1 cellular context compared by ENCODE assay signal in genomic region chr10:3874988-3875841, GRCh38.
TF ChIP-seq lines count a peak whose summit lies in the region.

No MANE protein-coding gene starts in this region.

TF ChIP-seq in GM12878, 131 proteins besides CTCF, POLR2A, EP300 and RAD21 (continued from another document):
- TF ChIP-seq ASH2L (IDR thresholded peaks at IDR 0.05; ENCODE audit: borderline replicate concordance, low read depth) (no peak), NR2C1 (IDR thresholded peaks at IDR 0.05) (peak; percentile 59), IKZF1 (conservative IDR thresholded peaks at IDR 0.05) (peak; percentile 100), ATF7 (IDR thresholded peaks at IDR 0.05; ENCODE audit: low read depth) (peak; percentile 94), TCF12 (IDR thresholded peaks at IDR 0.05; ENCODE audit: low read depth, low read length) (peak; percentile 98), JUND (IDR thresholded peaks at IDR 0.05; ENCODE audit: low read depth, low read length) (peak; percentile 91), BACH1 (IDR thresholded peaks at IDR 0.05; ENCODE audit: borderline replicate concordance) (peak; percentile 69; the same call in 1 of the 2 replicates), RCOR1 (conservative IDR thresholded peaks at IDR 0.05; ENCODE audit: low read depth, low read length) (0 out of 2 replicates have a peak, but pooled peaks have one; percentile 30), ZNF24 (IDR thresholded peaks at IDR 0.05) (peak; percentile 74; the same call in 1 of the 2 replicates), CHD2 (IDR thresholded peaks at IDR 0.05; ENCODE audit: borderline replicate concordance, low read depth, low read length) (peak; percentile 88), WRNIP1 (IDR thresholded peaks at IDR 0.05; ENCODE audit: borderline replicate concordance, low read depth, low read length) (no peak), MTA2 (IDR thresholded peaks at IDR 0.05; ENCODE audit: low read depth) (peak; percentile 98), ATF2 (IDR thresholded peaks at IDR 0.05; ENCODE audit: low read length) (peak; percentile 98), CEBPZ (IDR thresholded peaks at IDR 0.05; ENCODE audit: low read depth, low read length) (no peak), HDAC2 (IDR thresholded peaks at IDR 0.05) (no peak), NFXL1 (IDR thresholded peaks at IDR 0.05; ENCODE audit: borderline replicate concordance) (no peak), FOXK2 (IDR thresholded peaks at IDR 0.05) (no peak; the same call in 1 of the 2 replicates), SMC3 (IDR thresholded peaks at IDR 0.05; ENCODE audit: borderline replicate concordance, low read length) (0 out of 2 replicates have a peak, but pooled peaks have one; percentile 6), RUNX3 (IDR thresholded peaks at IDR 0.05; ENCODE audit: low read length) (peak; percentile 96), NRF1 (conservative IDR thresholded peaks at IDR 0.05; ENCODE audit: low read depth, low read length) (no peak), CHD1 (IDR thresholded peaks at IDR 0.05; ENCODE audit: low read depth, low read length) (no peak), CBX3 (IDR thresholded peaks at IDR 0.05; ENCODE audit: borderline replicate concordance, low read depth) (no peak), POLR2AphosphoS2 (IDR thresholded peaks at IDR 0.05; ENCODE audit: low read depth, low read length) (no peak), RB1 (IDR thresholded peaks at IDR 0.05; ENCODE audit: borderline replicate concordance) (no peak), CREB1 (IDR thresholded peaks at IDR 0.05; ENCODE audit: low read depth) (peak; percentile 75), MEF2B (IDR thresholded peaks at IDR 0.05; ENCODE audit: partially characterized antibody, poor library complexity, severe bottlenecking) (peak; percentile 96), GATAD2B (conservative IDR thresholded peaks at IDR 0.05; ENCODE audit: low read depth) (peak; percentile 51; the same call in 1 of the 2 replicates), ELK1 (IDR thresholded peaks at IDR 0.05; ENCODE audit: low read depth, low read length) (no peak), PAX8 (IDR thresholded peaks at IDR 0.05) (no peak; the same call in 1 of the 2 replicates), NR2F1 (conservative IDR thresholded peaks at IDR 0.05) (peak; percentile 94), MXI1 (IDR thresholded peaks at IDR 0.05; ENCODE audit: low read depth, low read length) (peak; percentile 55; the same call in 1 of the 2 replicates)
- TF ChIP-seq, protein P1, sequence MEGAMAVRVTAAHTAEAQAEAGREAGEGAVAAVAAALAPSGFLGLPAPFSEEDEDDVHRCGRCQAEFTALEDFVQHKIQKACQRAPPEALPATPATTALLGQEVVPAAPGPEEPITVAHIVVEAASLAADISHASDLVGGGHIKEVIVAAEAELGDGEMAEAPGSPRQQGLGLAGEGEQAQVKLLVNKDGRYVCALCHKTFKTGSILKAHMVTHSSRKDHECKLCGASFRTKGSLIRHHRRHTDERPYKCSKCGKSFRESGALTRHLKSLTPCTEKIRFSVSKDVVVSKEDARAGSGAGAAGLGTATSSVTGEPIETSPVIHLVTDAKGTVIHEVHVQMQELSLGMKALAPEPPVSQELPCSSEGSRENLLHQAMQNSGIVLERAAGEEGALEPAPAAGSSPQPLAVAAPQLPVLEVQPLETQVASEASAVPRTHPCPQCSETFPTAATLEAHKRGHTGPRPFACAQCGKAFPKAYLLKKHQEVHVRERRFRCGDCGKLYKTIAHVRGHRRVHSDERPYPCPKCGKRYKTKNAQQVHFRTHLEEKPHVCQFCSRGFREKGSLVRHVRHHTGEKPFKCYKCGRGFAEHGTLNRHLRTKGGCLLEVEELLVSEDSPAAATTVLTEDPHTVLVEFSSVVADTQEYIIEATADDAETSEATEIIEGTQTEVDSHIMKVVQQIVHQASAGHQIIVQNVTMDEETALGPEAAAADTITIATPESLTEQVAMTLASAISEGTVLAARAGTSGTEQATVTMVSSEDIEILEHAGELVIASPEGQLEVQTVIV (IDR thresholded peaks at IDR 0.05; ENCODE audit: borderline replicate concordance, partially characterized antibody): no peak
- TF ChIP-seq, protein P2, sequence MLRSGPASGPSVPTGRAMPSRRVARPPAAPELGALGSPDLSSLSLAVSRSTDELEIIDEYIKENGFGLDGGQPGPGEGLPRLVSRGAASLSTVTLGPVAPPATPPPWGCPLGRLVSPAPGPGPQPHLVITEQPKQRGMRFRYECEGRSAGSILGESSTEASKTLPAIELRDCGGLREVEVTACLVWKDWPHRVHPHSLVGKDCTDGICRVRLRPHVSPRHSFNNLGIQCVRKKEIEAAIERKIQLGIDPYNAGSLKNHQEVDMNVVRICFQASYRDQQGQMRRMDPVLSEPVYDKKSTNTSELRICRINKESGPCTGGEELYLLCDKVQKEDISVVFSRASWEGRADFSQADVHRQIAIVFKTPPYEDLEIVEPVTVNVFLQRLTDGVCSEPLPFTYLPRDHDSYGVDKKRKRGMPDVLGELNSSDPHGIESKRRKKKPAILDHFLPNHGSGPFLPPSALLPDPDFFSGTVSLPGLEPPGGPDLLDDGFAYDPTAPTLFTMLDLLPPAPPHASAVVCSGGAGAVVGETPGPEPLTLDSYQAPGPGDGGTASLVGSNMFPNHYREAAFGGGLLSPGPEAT (IDR thresholded peaks at IDR 0.05; ENCODE audit: low read depth): peak; percentile 99
